In genomic region chr1:74935446-74935845, GRCh38 we compare ENCODE assay signal across 15 cellular contexts.
DNase-seq lines count a peak whose midpoint lies in the region; ATAC-seq and TF ChIP-seq lines count a peak whose summit lies in the region.
"Had no signal": no experiment of that assay in that cellular context is flagged by ENCODE, and none has a peak within 500 bp of the region (broad histone marks: within the 10 kb centered on the region; RNA-seq: fewer than 3 reads in every experiment).

No MANE protein-coding gene starts in this region.

- in situ Hi-C loops in SK-MEL-5 (cut with HindIII; ENCODE audit: low pct_unique_long_range_greater_than_20kb, low sequenced_read_pairs) = no loop called here

- H3K79me2 ChIP-seq in Loucy (ENCODE audit: insufficient read depth, low read length) (no peaks in the 10 kb centered on the region), neural progenitor cell (ENCODE audit: low read depth) (no peaks in the 10 kb centered on the region)

- no peaks in the 10 kb centered on the region for H3K27me3 Mint-ChIP-seq in neural progenitor cell (ENCODE audit: insufficient read depth, low read depth)
- H3K27me3 Mint-ChIP-seq: CD4-positive, alpha-beta memory T cell had no signal

- no peak overlapping the region for H3K27ac Mint-ChIP-seq in neural progenitor cell
- H3K27ac Mint-ChIP-seq: CD14-positive monocyte; CD4-positive, alpha-beta memory T cell had no signal

- H3K4me1 ChIP-seq in Loucy (ENCODE audit: insufficient read depth, low read length, poor library complexity, severe bottlenecking) = no peaks in the 10 kb centered on the region
- H3K4me1 ChIP-seq in neural progenitor cell = peaks cover 15% of the 10 kb centered on the region
- H3K4me1 ChIP-seq: A549 had no signal

- H3K4me1 Mint-ChIP-seq in neural progenitor cell = no peaks in the 10 kb centered on the region
- H3K4me1 Mint-ChIP-seq: CD14-positive monocyte; CD4-positive, alpha-beta memory T cell had no signal

- H3K36me3 ChIP-seq in Loucy (ENCODE audit: insufficient read depth, low read length) = no peaks in the 10 kb centered on the region
- peaks cover 8% of the 10 kb centered on the region for H3K36me3 ChIP-seq in neural progenitor cell

- H3K36me3 Mint-ChIP-seq in neural progenitor cell = no peaks in the 10 kb centered on the region
- H3K36me3 Mint-ChIP-seq: CD14-positive monocyte; CD4-positive, alpha-beta memory T cell had no signal

- ATAC-seq in HG02763 (IDR thresholded peaks at IDR 0.05; ENCODE audit: unreplicated experiment) = no peak
- ATAC-seq: A549 had no signal

- H3K27me3 ChIP-seq in Loucy (ENCODE audit: insufficient read depth, low read length, poor library complexity, severe bottlenecking) (no peaks in the 10 kb centered on the region), neural progenitor cell (no peaks in the 10 kb centered on the region)

- H3K9me2 ChIP-seq in Loucy (replicated peaks; ENCODE audit: low read depth, low read length) = no peaks in the 10 kb centered on the region

- H3K9ac ChIP-seq in Loucy (ENCODE audit: low read depth, low read length, poor library complexity, severe bottlenecking) (no peak overlapping the region), neural progenitor cell (no peak overlapping the region)

- H3K9me3 ChIP-seq in Loucy (ENCODE audit: insufficient read depth, low read depth, low read length) (peaks cover 5% of the 10 kb centered on the region; the same call in 1 of the 2 replicates), neural progenitor cell (ENCODE audit: low read depth) (peaks cover 8% of the 10 kb centered on the region)
- H3K9me3 ChIP-seq: A549 had no signal

- H3K4me3 ChIP-seq in Loucy (ENCODE audit: low read length, poor library complexity, severe bottlenecking) (no peak overlapping the region), neural progenitor cell (no peak overlapping the region)
- H3K4me3 ChIP-seq: A549 had no signal

- H2AFZ ChIP-seq in Loucy (ENCODE audit: low read length) = no peak overlapping the region
- no peak overlapping the region for H2AFZ ChIP-seq in neural progenitor cell (replicated peaks)

- no peaks in the 10 kb centered on the region for H3F3A ChIP-seq in Loucy (ENCODE audit: low read depth)
- no peaks in the 10 kb centered on the region for H3F3A ChIP-seq in neural progenitor cell (ENCODE audit: low read depth)

- no peaks in the 10 kb centered on the region for H4K20me1 ChIP-seq in Loucy (ENCODE audit: insufficient read depth, low read length, poor library complexity, severe bottlenecking)
- no peaks in the 10 kb centered on the region for H4K20me1 ChIP-seq in neural progenitor cell (ENCODE audit: low read depth)

- peaks cover 1% of the 10 kb centered on the region for H3K9me3 Mint-ChIP-seq in neural progenitor cell

- no peak overlapping the region for H3K4me3 Mint-ChIP-seq in neural progenitor cell
- H3K4me3 Mint-ChIP-seq: CD14-positive monocyte; CD4-positive, alpha-beta memory T cell had no signal

- peak; percentile 10 for TF ChIP-seq CTCF in C4-2B (conservative IDR thresholded peaks at IDR 0.05)
- peak; percentile 30 for TF ChIP-seq CTCF in Loucy (conservative IDR thresholded peaks at IDR 0.05; ENCODE audit: low read length)
- peak; percentile 17 for TF ChIP-seq CTCF in neural progenitor cell (IDR thresholded peaks at IDR 0.05)

- H3K4me2 ChIP-seq in Loucy (ENCODE audit: low read depth, low read length, poor library complexity, severe bottlenecking) = no peak overlapping the region
- no peak overlapping the region for H3K4me2 ChIP-seq in neural progenitor cell
- H3K4me2 ChIP-seq: A549 had no signal

- H3K27ac ChIP-seq in C4-2B (no peak overlapping the region), neural progenitor cell (no peak overlapping the region)
- H3K27ac ChIP-seq: 22Rv1, A549 had no signal

- DNase-seq in SK-MEL-5 (ENCODE audit: low read depth, low spot score) (peak; percentile 10), neural progenitor cell (ENCODE audit: low spot score) (no peak), germinal center (ENCODE audit: low spot score) (no peak), HK-2 (ENCODE audit: unreplicated experiment) (no peak)
- DNase-seq: AML-193; CD4-positive, alpha-beta memory T cell; DMS79 treated with DMSO at 0.1 percent for 48 hours; GF-D8; KG1 had no signal
